In genomic region chr9:24497671-24498070, GRCh38 we compare ENCODE assay signal across 1 cellular context.
TF ChIP-seq lines count a peak whose summit lies in the region.

No MANE protein-coding gene starts in this region.

TF ChIP-seq in WTC11, 78 proteins besides CTCF, POLR2A, EP300 and RAD21 (continued from another document):
- TF ChIP-seq FOXP4 (CRISPR knock-in tag; IDR thresholded peaks at IDR 0.05) (no peak), TEAD1 (CRISPR knock-in tag; IDR thresholded peaks at IDR 0.05) (no peak), MAX (CRISPR knock-in tag; IDR thresholded peaks at IDR 0.05) (no peak)
TF ChIP-seq in WTC11: peak in this region for 0.
